15 cellular contexts compared by ENCODE assay signal in the genomic region with DNA sequence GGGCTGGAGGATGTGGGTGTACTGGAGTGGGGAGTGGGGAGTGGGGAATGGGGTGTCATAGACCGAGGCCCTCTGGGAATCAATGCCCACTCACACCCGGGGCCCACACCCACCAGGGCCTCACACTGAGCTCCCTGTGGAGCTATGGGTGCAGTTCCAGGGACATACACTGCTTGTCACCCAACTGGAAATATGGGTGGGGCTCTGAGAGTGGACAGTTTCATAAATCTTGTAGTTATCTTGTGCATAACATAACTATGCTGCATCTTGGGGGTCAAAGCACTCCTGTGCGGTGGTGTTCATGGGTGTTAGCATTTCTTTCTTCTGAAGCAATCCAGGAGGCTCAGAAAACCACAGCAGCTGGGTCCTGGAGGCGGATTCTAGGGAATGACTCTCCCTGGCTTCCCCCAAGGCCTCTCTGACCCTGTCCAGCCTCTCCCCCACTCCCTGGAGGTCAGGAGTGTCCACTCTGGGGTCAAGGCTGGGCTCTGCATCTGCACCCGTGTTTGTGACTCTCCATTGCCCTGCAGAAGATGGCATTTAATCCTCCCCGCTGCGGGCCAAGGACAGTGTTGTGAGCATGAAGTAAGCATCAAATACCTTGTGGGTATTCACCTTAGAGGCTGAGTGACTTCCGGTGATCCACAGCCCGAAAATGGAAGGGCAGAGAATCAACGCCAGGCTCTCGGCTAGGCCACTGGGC.
DNase-seq lines count a peak whose midpoint lies in the region; ATAC-seq, FAIRE-seq and TF ChIP-seq lines count a peak whose summit lies in the region.
"Had no signal": no experiment of that assay in that cellular context is flagged by ENCODE, and none has a peak within 500 bp of the region (broad histone marks: within the 10 kb centered on the region; RNA-seq: fewer than 3 reads in every experiment).

No MANE protein-coding gene starts in this region.

- no peak overlapping the region for H3K9ac ChIP-seq in kidney (ENCODE audit: low read length in 2 of 2)
- H3K9ac ChIP-seq: BLaER1 had no signal

- H3K36me3 ChIP-seq in left ventricle myocardium inferior (no peaks in the 10 kb centered on the region), kidney (ENCODE audit: control insufficient read depth in 1 of 2, insufficient read depth in 2 of 2, low read length in 2 of 2) (no peaks in the 10 kb centered on the region)
- H3K36me3 ChIP-seq: BLaER1 had no signal

- TF ChIP-seq CTCF in left ventricle myocardium inferior (IDR thresholded peaks at IDR 0.05; ENCODE audit: borderline replicate concordance) (no peak), kidney (IDR thresholded peaks at IDR 0.05; ENCODE audit: borderline replicate concordance, extremely low read depth, insufficient read depth) (no peak)

- H3K9me3 ChIP-seq in left ventricle myocardium inferior (replicated peaks) (no peaks in the 10 kb centered on the region), kidney (ENCODE audit: control insufficient read depth in 1 of 2, low read length in 2 of 2) (no peaks in the 10 kb centered on the region)

- intact Hi-C loops in Right ventricle myocardium superior (cut with DNase I) (no loop called here), left ventricle myocardium inferior (cut with micrococcal nuclease) (no loop called here), kidney (cut with DNase I) (no loop called here), posterior vena cava (cut with DNase I) (no loop called here)

- H3K4me3 ChIP-seq in left ventricle myocardium inferior (no peak overlapping the region), kidney (ENCODE audit: low read length in 2 of 2) (no peak overlapping the region)
- H3K4me3 ChIP-seq: BLaER1, GM23338 had no signal

- H3K27me3 ChIP-seq in left ventricle myocardium inferior (ENCODE audit: low read depth), result peaks cover 39% of the 10 kb centered on the region
- H3K27me3 ChIP-seq: BLaER1 had no signal

- FAIRE-seq in kidney (lab: Jason Lieb, UNC), result no peak

- no peak for ATAC-seq in Right ventricle myocardium superior (ENCODE audit: poor library complexity)
- ATAC-seq in GM18502 (IDR thresholded peaks at IDR 0.05; ENCODE audit: poor library complexity, unreplicated experiment), result no peak
- no peak for ATAC-seq in HG02763 (IDR thresholded peaks at IDR 0.05; ENCODE audit: unreplicated experiment)
- no peak for ATAC-seq in GM18867 (IDR thresholded peaks at IDR 0.05; ENCODE audit: unreplicated experiment)
- ATAC-seq: GM23338 had no signal

- DNase-seq in Right ventricle myocardium superior (peak; percentile 30), left ventricle myocardium inferior (no peak), kidney (peak; percentile 35), posterior vena cava (ENCODE audit: low spot score) (peak; percentile 57), NCI-H524 (lab: John Stamatoyannopoulos, UW) (no peak)
- DNase-seq: AML-193; CD4-positive, CD25-positive, alpha-beta regulatory T cell; DMS53; GF-D8 had no signal

- H3K27ac ChIP-seq in left ventricle myocardium inferior (replicated peaks), result no peak overlapping the region
- no peak overlapping the region for H3K27ac ChIP-seq in kidney (ENCODE audit: low read depth in 2 of 2, low read length in 2 of 2)
- H3K27ac ChIP-seq: 22Rv1, BLaER1 had no signal

- peaks cover 20% of the 10 kb centered on the region for H3K4me1 ChIP-seq in left ventricle myocardium inferior
- peaks cover 0 to 9% of the 10 kb centered on the region in 2 donors for H3K4me1 ChIP-seq in kidney (ENCODE audit: control insufficient read depth in 1 of 2, insufficient read depth in 1 of 2, low read depth in 1 of 2, low read length in 2 of 2)

Comparison
In these comparisons a context has a peak if more than half of its experiments do, and no peak if none do; other contexts are left out.
1. DNase-seq: peak in Right ventricle myocardium superior (single experiment), kidney (single experiment) and posterior vena cava (single experiment); none in left ventricle myocardium inferior (single experiment) and NCI-H524 (0 of 2).